In the genomic region with DNA sequence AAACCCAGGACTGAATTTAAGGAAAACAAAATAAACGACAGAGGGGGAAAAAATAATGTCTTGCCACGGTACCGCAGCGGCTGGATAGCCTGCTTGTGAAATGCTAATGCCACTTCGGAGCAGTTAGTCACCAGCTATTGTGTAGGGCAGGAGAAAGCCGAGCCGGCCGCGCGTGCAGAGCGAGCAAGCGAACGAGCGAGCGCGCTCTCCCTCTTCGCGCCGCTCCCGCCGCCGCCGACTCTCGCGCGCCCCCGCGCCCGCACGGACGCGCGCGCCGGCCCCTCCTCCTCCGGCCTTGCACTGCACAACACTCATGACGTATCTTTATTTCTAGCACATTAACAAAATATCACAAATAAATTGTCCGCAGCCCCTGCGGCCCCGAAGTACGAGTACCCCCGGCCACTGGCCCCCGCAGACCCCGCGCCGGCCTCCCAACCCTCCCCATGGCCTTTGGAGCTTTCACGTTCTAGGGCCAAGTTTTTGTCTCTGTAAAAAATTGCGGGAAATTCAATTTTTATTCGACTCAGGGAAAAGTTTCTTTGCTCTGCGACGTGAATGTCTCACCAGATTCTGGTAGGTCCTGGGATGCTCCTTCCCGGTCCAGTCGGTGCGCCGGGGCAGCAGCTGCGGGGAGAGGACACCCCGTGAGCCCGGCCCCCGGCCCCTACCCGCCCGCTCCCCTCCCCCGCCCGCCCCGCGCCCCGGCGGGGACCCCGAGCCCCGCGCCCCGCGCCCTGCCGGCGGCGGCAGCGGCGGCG, we compare ENCODE assay signal across 1 cellular context.
TF ChIP-seq lines count a peak whose summit lies in the region.

No MANE protein-coding gene starts in this region.

TF ChIP-seq in SK-N-SH treated with all-trans-retinoic acid at 6 μM for 48 hours, 23 proteins besides CTCF, POLR2A, EP300 and RAD21 (continued from another document):
- TF ChIP-seq, protein P1, sequence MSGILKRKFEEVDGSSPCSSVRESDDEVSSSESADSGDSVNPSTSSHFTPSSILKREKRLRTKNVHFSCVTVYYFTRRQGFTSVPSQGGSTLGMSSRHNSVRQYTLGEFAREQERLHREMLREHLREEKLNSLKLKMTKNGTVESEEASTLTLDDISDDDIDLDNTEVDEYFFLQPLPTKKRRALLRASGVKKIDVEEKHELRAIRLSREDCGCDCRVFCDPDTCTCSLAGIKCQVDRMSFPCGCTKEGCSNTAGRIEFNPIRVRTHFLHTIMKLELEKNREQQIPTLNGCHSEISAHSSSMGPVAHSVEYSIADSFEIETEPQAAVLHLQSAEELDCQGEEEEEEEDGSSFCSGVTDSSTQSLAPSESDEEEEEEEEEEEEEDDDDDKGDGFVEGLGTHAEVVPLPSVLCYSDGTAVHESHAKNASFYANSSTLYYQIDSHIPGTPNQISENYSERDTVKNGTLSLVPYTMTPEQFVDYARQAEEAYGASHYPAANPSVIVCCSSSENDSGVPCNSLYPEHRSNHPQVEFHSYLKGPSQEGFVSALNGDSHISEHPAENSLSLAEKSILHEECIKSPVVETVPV (CRISPR knock-in tag; IDR thresholded peaks at IDR 0.05) = no peak
- TF ChIP-seq TCF4 (CRISPR knock-in tag; IDR thresholded peaks at IDR 0.05; ENCODE audit: borderline replicate concordance) (no peak), ZNF565 (CRISPR knock-in tag; conservative IDR thresholded peaks at IDR 0.05; ENCODE audit: low read depth) (no peak), PPARA (CRISPR knock-in tag; IDR thresholded peaks at IDR 0.05; ENCODE audit: borderline replicate concordance) (no peak; the same call in 1 of the 2 replicates), CSDC2 (CRISPR knock-in tag; IDR thresholded peaks at IDR 0.05) (peak; percentile 93; the same call in 1 of the 2 replicates), ARNTL (CRISPR knock-in tag; IDR thresholded peaks at IDR 0.05; ENCODE audit: borderline replicate concordance, low read depth) (no peak), ZFP3 (CRISPR knock-in tag; IDR thresholded peaks at IDR 0.05) (peak; percentile 75; the same call in 1 of the 2 replicates), ZFP30 (CRISPR knock-in tag; IDR thresholded peaks at IDR 0.05) (no peak), ZNF8 (CRISPR knock-in tag; IDR thresholded peaks at IDR 0.05) (no peak), SNAI2 (CRISPR knock-in tag; IDR thresholded peaks at IDR 0.05) (peak; percentile 93), BACH2 (CRISPR knock-in tag; IDR thresholded peaks at IDR 0.05; ENCODE audit: borderline replicate concordance) (no peak), RARB (CRISPR knock-in tag; IDR thresholded peaks at IDR 0.05) (no peak)
